11 cellular contexts compared by ENCODE assay signal in the genomic region with DNA sequence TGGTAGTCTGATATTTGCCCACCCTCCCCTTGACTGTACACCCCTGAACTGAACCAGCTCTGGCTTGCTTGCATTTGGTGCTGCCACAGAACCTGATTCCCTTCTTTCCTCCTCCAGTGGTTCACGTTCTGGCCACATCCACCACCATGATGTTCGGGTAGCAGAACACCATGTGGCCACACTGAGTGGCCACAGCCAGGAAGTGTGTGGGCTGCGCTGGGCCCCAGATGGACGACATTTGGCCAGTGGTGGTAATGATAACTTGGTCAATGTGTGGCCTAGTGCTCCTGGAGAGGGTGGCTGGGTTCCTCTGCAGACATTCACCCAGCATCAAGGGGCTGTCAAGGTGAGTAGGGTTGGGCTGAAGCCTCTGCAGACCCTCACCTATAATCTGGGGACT. TPM values are rescaled to one million over a fixed set of nuclear protein-coding genes. Genes with fewer than 3 reads are reported as not detected.
DNase-seq lines count a peak whose midpoint lies in the region; ATAC-seq and TF ChIP-seq lines count a peak whose summit lies in the region.
"Had no signal": no experiment of that assay in that cellular context is flagged by ENCODE, and none has a peak within 500 bp of the region (broad histone marks: within the 10 kb centered on the region; RNA-seq: fewer than 3 reads in every experiment).

No MANE protein-coding gene starts in this region.

- peaks cover 41% of the 10 kb centered on the region for H3K36me3 ChIP-seq in mammary epithelial cell (ENCODE audit: insufficient read depth, low read length)

- in situ Hi-C loops in mammary epithelial cell (cut with MboI; ENCODE audit: low sequenced_read_pairs in 2 of 2), result no loop called here
- in situ Hi-C loops in G401 (cut with HindIII; ENCODE audit: low sequenced_read_pairs), result no loop called here

- H3K27me3 ChIP-seq in mammary epithelial cell (ENCODE audit: insufficient read depth, low read length), result no peaks in the 10 kb centered on the region

- BruUV-seq in mammary epithelial cell (replicated peaks; lab: Mats Ljungman, UMichigan), result no TSS peak

- H3K4me3 Mint-ChIP-seq in T-helper 1 cell treated with Interleukin-12 subunit alpha and Interleukin-12 subunit beta and Interleukin-4 antibody, amounts not matched to agents 30 μg/mL and 1 μg/mL, for 36 hours, result peak overlapping the region; percentile 96
- H3K4me3 Mint-ChIP-seq in osteocyte (ENCODE audit: unreplicated experiment), result peak overlapping the region; percentile 88

- no peak for TF ChIP-seq POLR2A in NB4 (IDR thresholded peaks at IDR 0.05; ENCODE audit: extremely low read depth, insufficient read length)

- H3K79me2 ChIP-seq in mammary epithelial cell (ENCODE audit: insufficient read depth, low read length), result peaks cover 68% of the 10 kb centered on the region

- no peak overlapping the region for H3K27ac ChIP-seq in mammary epithelial cell (ENCODE audit: insufficient read depth, low read depth, low read length)
- H3K27ac ChIP-seq: prostate gland had no signal

- TF ChIP-seq CTCF in NB4 (IDR thresholded peaks at IDR 0.05; ENCODE audit: low read depth, low read length) (no peak), mammary epithelial cell (conservative IDR thresholded peaks at IDR 0.05 in 1 of 2, IDR thresholded peaks at IDR 0.05 in 1 of 2; ENCODE audit: extremely low read depth in 1 of 2, insufficient read depth in 1 of 2, low read depth in 1 of 2, low read length in 2 of 2) (no peak), osteocyte (IDR thresholded peaks at IDR 0.05) (no peak)

- no peaks in the 10 kb centered on the region for H3K9me3 ChIP-seq in mammary epithelial cell (replicated peaks; ENCODE audit: insufficient read depth, low read length)
- H3K9me3 ChIP-seq: prostate gland had no signal

- peaks cover 32% of the 10 kb centered on the region for H3K4me1 ChIP-seq in mammary epithelial cell (ENCODE audit: insufficient read depth, low read length)

- H3K36me3 Mint-ChIP-seq in T-helper 1 cell treated with Interleukin-12 subunit alpha and Interleukin-12 subunit beta and Interleukin-4 antibody, amounts not matched to agents 30 μg/mL and 1 μg/mL, for 36 hours (ENCODE audit: low read depth), result peaks cover 42% of the 10 kb centered on the region
- H3K36me3 Mint-ChIP-seq in osteocyte (ENCODE audit: unreplicated experiment), result peaks cover 19% of the 10 kb centered on the region

- no peaks in the 10 kb centered on the region for H4K20me1 ChIP-seq in mammary epithelial cell (ENCODE audit: insufficient read depth, low read length)

- intact Hi-C loops in mammary epithelial cell (cut with micrococcal nuclease), result loop anchor here (10.0 kb wide), 1 partner anchor 446 kb away; no protein-coding TSS in a partner anchor

- peaks cover 59% of the 10 kb centered on the region for H3K4me1 Mint-ChIP-seq in T-helper 1 cell treated with Interleukin-12 subunit alpha and Interleukin-12 subunit beta and Interleukin-4 antibody, amounts not matched to agents 30 μg/mL and 1 μg/mL, for 36 hours (ENCODE audit: low read depth)
- peaks cover 44% of the 10 kb centered on the region for H3K4me1 Mint-ChIP-seq in osteocyte (ENCODE audit: unreplicated experiment)

- no peaks in the 10 kb centered on the region for H3K9me3 Mint-ChIP-seq in T-helper 1 cell treated with Interleukin-12 subunit alpha and Interleukin-12 subunit beta and Interleukin-4 antibody, amounts not matched to agents 30 μg/mL and 1 μg/mL, for 36 hours
- no peaks in the 10 kb centered on the region for H3K9me3 Mint-ChIP-seq in osteocyte (ENCODE audit: unreplicated experiment)

- 79% methylated on average over 4 of the region's 4 CpGs for WGBS in mammary epithelial cell (ENCODE audit: low coverage, missing lambda C conversion rate)

- H3K9ac ChIP-seq in mammary epithelial cell (ENCODE audit: insufficient read depth, low read length), result no peak overlapping the region

- CTCF ChIA-PET in mammary epithelial cell (lab: Charles Lee; ENCODE audit: low non-redundant PET), result no interaction called here

- H3K4me3 ChIP-seq in NB4 (ENCODE audit: low read depth, low read length) (peak overlapping the region; percentile 77), mammary epithelial cell (replicated peaks in 1 of 3; ENCODE audit: insufficient read depth in 1 of 3, low read depth in 2 of 3, low read length in 3 of 3) (peak overlapping the region in 1 of 3 experiments; percentile 80)
- H3K4me3 ChIP-seq: prostate gland had no signal

- H3K4me2 ChIP-seq in mammary epithelial cell (ENCODE audit: insufficient read depth, low read depth, low read length), result peak overlapping the region; percentile 78

- dilution Hi-C loops in mammary epithelial cell (cut with HindIII; ENCODE audit: low sequenced_read_pairs), result no loop called here

- DNase-seq in T-helper 1 cell (no peak), NB4 (ENCODE audit: low read depth) (no peak), mammary epithelial cell (no peak), osteocyte (ENCODE audit: extremely low spot score, unreplicated experiment) (no peak), G401 (ENCODE audit: low spot score) (no peak)
- DNase-seq: NCI-H1930 had no signal

- no peak overlapping the region for H3K27ac Mint-ChIP-seq in T-helper 1 cell treated with Interleukin-12 subunit alpha and Interleukin-12 subunit beta and Interleukin-4 antibody, amounts not matched to agents 30 μg/mL and 1 μg/mL, for 36 hours
- H3K27ac Mint-ChIP-seq in osteocyte (ENCODE audit: unreplicated experiment), result no peak overlapping the region

- no peaks in the 10 kb centered on the region for H3K27me3 Mint-ChIP-seq in T-helper 1 cell treated with Interleukin-12 subunit alpha and Interleukin-12 subunit beta and Interleukin-4 antibody, amounts not matched to agents 30 μg/mL and 1 μg/mL, for 36 hours (ENCODE audit: low read depth)
- H3K27me3 Mint-ChIP-seq in osteocyte (ENCODE audit: unreplicated experiment), result no peaks in the 10 kb centered on the region

- ATAC-seq in HG03175 (IDR thresholded peaks at IDR 0.05; ENCODE audit: unreplicated experiment) (no peak), GM18867 (IDR thresholded peaks at IDR 0.05; ENCODE audit: unreplicated experiment) (no peak)
- ATAC-seq: Right ventricle myocardium inferior had no signal

- no peak overlapping the region for H2AFZ ChIP-seq in mammary epithelial cell (ENCODE audit: low read depth, low read length)

RNA-seq across cellular contexts. Expression of gene CDC20, which starts 1.8 kb away (rescaled TPM):
- total RNA-seq in mammary epithelial cell (100 to 1,000 TPM in 1 of 2 donors, 1 to 10 TPM in 1; 1.7 to 121 TPM), osteocyte (15.2 and 18.7 TPM in 2 replicates)
- polyA plus RNA-seq in mammary epithelial cell, result 215 TPM
- 326 TPM for polyA minus RNA-seq in mammary epithelial cell
- 263 and 289 TPM in 2 replicates for total RNA-seq in G401 (2014; rRNA removed; shearing (Covaris generic))

RNA-seq across cellular contexts. Expression of gene ELOVL1, which starts 7.2 kb away (rescaled TPM):
- 100 to 1,000 TPM in 1 of 2 donors, 10 to 100 TPM in 1; 34.7 to 137 TPM for total RNA-seq in mammary epithelial cell
- polyA plus RNA-seq in mammary epithelial cell, result 264 TPM
- polyA minus RNA-seq in mammary epithelial cell, result 136 TPM
- 61.9 and 62.5 TPM in 2 replicates for total RNA-seq in osteocyte
- total RNA-seq in G401 (2014; rRNA removed; shearing (Covaris generic)), result 65.2 and 69.7 TPM in 2 replicates

RNA-seq across cellular contexts. Expression of gene MPL, which starts 23.0 kb away (rescaled TPM):
- under 1 TPM; 0.17 to 0.49 TPM for total RNA-seq in mammary epithelial cell
- polyA plus RNA-seq in mammary epithelial cell, result 0.07 TPM
- not detected for polyA minus RNA-seq in mammary epithelial cell
- not detected in 2 replicates for total RNA-seq in osteocyte
- not detected in 2 replicates for total RNA-seq in G401 (2014; rRNA removed; shearing (Covaris generic))
- total RNA-seq: prostate gland had no signal

RNA-seq across cellular contexts. Expression of gene MED8, which starts 29.0 kb away (rescaled TPM):
- total RNA-seq in mammary epithelial cell, result 10 to 100 TPM; 34.7 to 44.3 TPM
- polyA plus RNA-seq in mammary epithelial cell, result 20.4 TPM
- polyA minus RNA-seq in mammary epithelial cell, result 23.8 TPM
- total RNA-seq in osteocyte, result 39.8 and 40.4 TPM in 2 replicates
- 36.2 and 42.2 TPM in 2 replicates for total RNA-seq in G401 (2014; rRNA removed; shearing (Covaris generic))

RNA-seq across cellular contexts. Expression of gene SZT2, which starts 29.1 kb away (rescaled TPM):
- total RNA-seq in mammary epithelial cell, result 10 to 100 TPM; 31.2 to 50.1 TPM
- 7.6 TPM for polyA plus RNA-seq in mammary epithelial cell
- 94.0 TPM for polyA minus RNA-seq in mammary epithelial cell
- total RNA-seq in osteocyte, result 51.8 and 63.6 TPM in 2 replicates
- total RNA-seq in G401 (2014; rRNA removed; shearing (Covaris generic)), result 4.4 and 7.0 TPM in 2 replicates
